In the genomic region with DNA sequence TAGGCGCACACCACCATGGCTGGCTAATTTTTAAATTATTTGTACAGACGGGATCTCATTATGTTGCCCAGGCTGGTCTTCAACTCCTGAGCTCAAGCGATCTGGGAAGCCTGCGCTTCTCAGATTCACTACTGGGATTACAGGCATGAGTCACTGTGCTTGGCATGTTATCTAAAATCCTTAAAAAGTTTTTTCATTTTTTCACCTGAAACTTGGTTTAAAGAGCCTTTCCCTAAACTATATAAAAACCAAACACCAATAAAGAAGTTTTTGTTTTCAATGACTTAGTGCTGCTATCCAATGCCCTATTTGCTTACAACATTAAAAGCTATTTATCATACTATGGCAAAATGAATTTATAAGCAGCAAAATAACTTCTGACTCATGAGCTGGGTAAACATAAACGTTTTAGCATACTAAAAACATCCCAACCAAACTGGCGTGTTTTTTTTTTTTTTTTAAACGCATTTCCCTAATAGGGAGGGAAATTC, we compare ENCODE assay signal across 16 cellular contexts.
DNase-seq lines count a peak whose midpoint lies in the region; ATAC-seq lines count a peak whose summit lies in the region.
"Had no signal": no experiment of that assay in that cellular context is flagged by ENCODE, and none has a peak within 500 bp of the region (broad histone marks: within the 10 kb centered on the region; RNA-seq: fewer than 3 reads in every experiment).

No MANE protein-coding gene starts in this region.

- H3K4me1 Mint-ChIP-seq in immature natural killer cell = no peaks in the 10 kb centered on the region
- H3K4me1 Mint-ChIP-seq: activated CD8-positive, alpha-beta memory T cell treated with anti-CD3 and anti-CD28 coated beads, Interleukin-2, amount 10 ng/mL, durations not matched to agents 7 days and 5 days had no signal

- no peaks in the 10 kb centered on the region for H3K9me3 Mint-ChIP-seq in immature natural killer cell
- H3K9me3 Mint-ChIP-seq: activated naive CD8-positive, alpha-beta T cell treated with anti-CD3 and anti-CD28 coated beads, Interleukin-2, amount 10 ng/mL, durations not matched to agents 7 days and 5 days had no signal

- no peak overlapping the region for H3K4me3 Mint-ChIP-seq in immature natural killer cell
- H3K4me3 Mint-ChIP-seq: activated CD8-positive, alpha-beta memory T cell treated with anti-CD3 and anti-CD28 coated beads, Interleukin-2, amount 10 ng/mL, durations not matched to agents 7 days and 5 days; activated naive CD8-positive, alpha-beta T cell treated with anti-CD3 and anti-CD28 coated beads, Interleukin-2, amount 10 ng/mL, durations not matched to agents 7 days and 5 days had no signal

- DNase-seq in Caki2 (ENCODE audit: low read depth) = peak; percentile 33
- peak; percentile 49 for DNase-seq in NCI-H226
- DNase-seq in dermis blood vessel endothelial cell = peak; percentile 51
- DNase-seq in mesenteric fat pad (ENCODE audit: low spot score) = peak; percentile 24
- DNase-seq in NCI-H1694 treated with DMSO at 0.1 percent for 48 hours (lab: John Stamatoyannopoulos, UW) = no peak
- no peak for DNase-seq in HUDEP-2 (lab: John Stamatoyannopoulos, UW; ENCODE audit: unreplicated experiment in 76 of 76)
- no peak for DNase-seq in immature natural killer cell
- DNase-seq: activated CD8-positive, alpha-beta memory T cell treated with anti-CD3 and anti-CD28 coated beads, Interleukin-2, amount 10 ng/mL, durations not matched to agents 7 days and 5 days; activated naive CD8-positive, alpha-beta T cell treated with anti-CD3 and anti-CD28 coated beads, Interleukin-2, amount 10 ng/mL, durations not matched to agents 7 days and 5 days; effector CD8-positive, alpha-beta T cell; midbrain; NCI-H1436; NCI-H526 treated with DMSO at 0.1 percent for 48 hours; Right ventricle myocardium superior; stimulated activated naive CD4-positive, alpha-beta T cell had no signal

- H3K27me3 Mint-ChIP-seq in immature natural killer cell (ENCODE audit: low read depth in 3 of 3) = peaks cover 2% of the 10 kb centered on the region in 3 donors
- H3K27me3 Mint-ChIP-seq: activated CD8-positive, alpha-beta memory T cell treated with anti-CD3 and anti-CD28 coated beads, Interleukin-2, amount 10 ng/mL, durations not matched to agents 7 days and 5 days; activated naive CD8-positive, alpha-beta T cell treated with anti-CD3 and anti-CD28 coated beads, Interleukin-2, amount 10 ng/mL, durations not matched to agents 7 days and 5 days had no signal

- H3K36me3 Mint-ChIP-seq in immature natural killer cell = peaks cover 12 to 25% (median 22%) of the 10 kb centered on the region in 3 donors

- no peak for ATAC-seq in GM21515 (IDR thresholded peaks at IDR 0.05; ENCODE audit: unreplicated experiment)
- ATAC-seq: activated CD8-positive, alpha-beta memory T cell treated with anti-CD3 and anti-CD28 coated beads, Interleukin-2, amount 10 ng/mL, durations not matched to agents 7 days and 5 days had no signal

- H3K27ac Mint-ChIP-seq in immature natural killer cell = no peak overlapping the region
- H3K27ac Mint-ChIP-seq: activated CD8-positive, alpha-beta memory T cell treated with anti-CD3 and anti-CD28 coated beads, Interleukin-2, amount 10 ng/mL, durations not matched to agents 7 days and 5 days; activated naive CD8-positive, alpha-beta T cell treated with anti-CD3 and anti-CD28 coated beads, Interleukin-2, amount 10 ng/mL, durations not matched to agents 7 days and 5 days had no signal

- in situ Hi-C loops in Caki2 (cut with HindIII; ENCODE audit: low pct_unique_long_range_greater_than_20kb, low sequenced_read_pairs) = no loop called here

Comparison
In these comparisons a context has a peak if more than half of its experiments do, and no peak if none do; other contexts are left out.
1. DNase-seq: peak in Caki2 (single experiment), NCI-H226 (single experiment), dermis blood vessel endothelial cell (single experiment) and mesenteric fat pad (single experiment); none in NCI-H1694 treated with DMSO at 0.1 percent for 48 hours (single experiment), HUDEP-2 (0 of 76) and immature natural killer cell (0 of 3).